32 cellular contexts compared by ENCODE assay signal in genomic region chr2:98492441-98492840, GRCh38. TPM values are rescaled to one million over a fixed set of nuclear protein-coding genes. Genes with fewer than 3 reads are reported as not detected.
DNase-seq lines count a peak whose midpoint lies in the region; ATAC-seq and TF ChIP-seq lines count a peak whose summit lies in the region.
"Had no signal": no experiment of that assay in that cellular context is flagged by ENCODE, and none has a peak within 500 bp of the region (broad histone marks: within the 10 kb centered on the region; RNA-seq: fewer than 3 reads in every experiment).

No MANE protein-coding gene starts in this region.

- TF ChIP-seq EP300 in transverse colon (IDR thresholded peaks at IDR 0.05; ENCODE audit: low read depth) = no peak

- in situ Hi-C loops in transverse colon (cut with MboI; ENCODE audit: low pct_ligation_motif_present in 1 of 4, low pct_unique_long_range_greater_than_20kb in 1 of 4, low sequenced_read_pairs in 3 of 4) = no loop called here

- no peaks in the 10 kb centered on the region for H3K27me3 ChIP-seq in transverse colon
- H3K27me3 ChIP-seq: colonic mucosa, esophagus squamous epithelium, SJCRH30, tibial nerve had no signal

- no peak overlapping the region for H3K27ac ChIP-seq in transverse colon
- H3K27ac ChIP-seq: colonic mucosa, esophagus squamous epithelium, GM23248, KMS-11, SJCRH30, tibial nerve had no signal

- H3K4me1 ChIP-seq in transverse colon = peaks cover 7 to 29% (median 9%) of the 10 kb centered on the region in 4 donors
- H3K4me1 ChIP-seq: SJCRH30 had no signal

- no peak for DNase-seq in activated CD4-positive, alpha-beta T cell treated with anti-CD3 and anti-CD28 coated beads, Interleukin-2, amount 10 ng/mL, durations not matched to agents 24 days and 14 days
- DNase-seq in activated CD4-positive, alpha-beta T cell treated with anti-CD3 and anti-CD28 coated beads for 4 hours = no peak
- DNase-seq in CD14-positive monocyte (ENCODE audit: low spot score) = no peak
- DNase-seq in nephron progenitor cell = no peak
- no peak for DNase-seq in transverse colon
- DNase-seq in globus pallidus (ENCODE audit: low spot score) = no peak
- no peak for DNase-seq in osteocyte (ENCODE audit: extremely low spot score, unreplicated experiment)
- DNase-seq: activated T-cell treated with anti-CD3 and anti-CD28 coated beads, Interleukin-2, amount 50 U/mL, for 4 hours; colonic mucosa; EL; endodermal cell; esophagus squamous epithelium; GM23248; HFFc6; kidney; MV-4-11; NCI-H1694; NCI-H2171 treated with DMSO at 0.1 percent for 48 hours; NCI-H82; occipital lobe; OCI-M1; retina; SJCRH30; stimulated activated CD4-positive, alpha-beta T cell treated with anti-CD3 and anti-CD28 coated beads, Interleukin-12 subunit alpha, Interleukin-12 subunit beta, amount 100 ng/mL, for 4 hours; stimulated activated CD4-positive, alpha-beta T cell treated with anti-CD3 and anti-CD28 coated beads, Interleukin-4, amount 100 ng/mL, for 4 hours; stimulated activated naive CD8-positive, alpha-beta T cell treated with anti-CD3 and anti-CD28 coated beads, Interleukin-15, amount 100 ng/mL, for 72 hours; T-helper 1 cell had no signal

- 76 to 100% methylated on average over 1 to 3 of the region's 3 CpGs for WGBS in transverse colon (ENCODE audit: low coverage in 1 of 2), 2 donors

- TF ChIP-seq POLR2A in transverse colon (IDR thresholded peaks at IDR 0.05) = no peak

- H3K4me1 Mint-ChIP-seq in activated CD4-positive, alpha-beta T cell treated with anti-CD3 and anti-CD28 coated beads, Interleukin-2, amount 10 ng/mL, durations not matched to agents 24 days and 14 days = peaks cover 36% of the 10 kb centered on the region
- H3K4me1 Mint-ChIP-seq in CD14-positive monocyte = peaks cover 43% of the 10 kb centered on the region
- peaks cover 29% of the 10 kb centered on the region for H3K4me1 Mint-ChIP-seq in activated T-helper 17 cell treated with anti-CD3 and anti-CD28 coated beads, Interleukin-2, amount 50 U/mL, for 72 hours
- H3K4me1 Mint-ChIP-seq in nephron progenitor cell = peaks cover 7% of the 10 kb centered on the region
- peaks cover 14% of the 10 kb centered on the region for H3K4me1 Mint-ChIP-seq in osteocyte (ENCODE audit: unreplicated experiment)

- TF ChIP-seq CTCF in CD14-positive monocyte (IDR thresholded peaks at IDR 0.05) (no peak), nephron progenitor cell (IDR thresholded peaks at IDR 0.05) (no peak), transverse colon (IDR thresholded peaks at IDR 0.05) (no peak), osteocyte (IDR thresholded peaks at IDR 0.05) (no peak)

- H3K27me3 Mint-ChIP-seq in activated CD4-positive, alpha-beta T cell treated with anti-CD3 and anti-CD28 coated beads, Interleukin-2, amount 10 ng/mL, durations not matched to agents 24 days and 14 days = no peaks in the 10 kb centered on the region
- no peaks in the 10 kb centered on the region for H3K27me3 Mint-ChIP-seq in CD14-positive monocyte (ENCODE audit: low read depth in 3 of 3)
- H3K27me3 Mint-ChIP-seq in activated T-helper 17 cell treated with anti-CD3 and anti-CD28 coated beads, Interleukin-2, amount 50 U/mL, for 72 hours = no peaks in the 10 kb centered on the region
- peaks cover 2% of the 10 kb centered on the region for H3K27me3 Mint-ChIP-seq in nephron progenitor cell (ENCODE audit: low read depth, poor library complexity)
- H3K27me3 Mint-ChIP-seq in osteocyte (ENCODE audit: unreplicated experiment) = no peaks in the 10 kb centered on the region
- H3K27me3 Mint-ChIP-seq: B cell; brain; stimulated activated naive CD8-positive, alpha-beta T cell treated with anti-CD3 and anti-CD28 coated beads, Interleukin-15, amount 100 ng/mL, for 72 hours had no signal

- peak; percentile 56 for ATAC-seq in activated T-helper 17 cell treated with anti-CD3 and anti-CD28 coated beads, Interleukin-2, amount 50 U/mL, for 72 hours (replicated peaks)
- ATAC-seq: activated T-cell treated with anti-CD3 and anti-CD28 coated beads, Interleukin-2, amount 50 U/mL, for 4 hours; stimulated activated naive CD8-positive, alpha-beta T cell treated with anti-CD3 and anti-CD28 coated beads, Interleukin-15, amount 100 ng/mL, for 72 hours had no signal

- intact Hi-C loops in activated CD4-positive, alpha-beta T cell treated with anti-CD3 and anti-CD28 coated beads, Interleukin-2, amount 10 ng/mL, durations not matched to agents 24 days and 14 days (cut with micrococcal nuclease) = no loop called here
- intact Hi-C loops in CD14-positive monocyte (cut with micrococcal nuclease) = no loop called here
- intact Hi-C loops in transverse colon (cut with DNase I; ENCODE audit: low total_unique reads) = no loop called here

- H3K4me3 Mint-ChIP-seq in activated CD4-positive, alpha-beta T cell treated with anti-CD3 and anti-CD28 coated beads, Interleukin-2, amount 10 ng/mL, durations not matched to agents 24 days and 14 days = no peak overlapping the region
- H3K4me3 Mint-ChIP-seq in CD14-positive monocyte (no peak overlapping the region), nephron progenitor cell (no peak overlapping the region), osteocyte (ENCODE audit: unreplicated experiment) (no peak overlapping the region)
- no peak overlapping the region for H3K4me3 Mint-ChIP-seq in activated T-helper 17 cell treated with anti-CD3 and anti-CD28 coated beads, Interleukin-2, amount 50 U/mL, for 72 hours
- H3K4me3 Mint-ChIP-seq: activated T-cell treated with anti-CD3 and anti-CD28 coated beads, Interleukin-2, amount 50 U/mL, for 4 hours; B cell; brain; endodermal cell; HFFc6; stimulated activated naive CD8-positive, alpha-beta T cell treated with anti-CD3 and anti-CD28 coated beads, Interleukin-15, amount 100 ng/mL, for 72 hours had no signal

- H3K4me3 ChIP-seq in transverse colon = no peak overlapping the region
- H3K4me3 ChIP-seq: colonic mucosa, esophagus squamous epithelium, GM23248, SJCRH30, tibial nerve had no signal

- peaks cover 65% of the 10 kb centered on the region for H3K36me3 Mint-ChIP-seq in activated CD4-positive, alpha-beta T cell treated with anti-CD3 and anti-CD28 coated beads, Interleukin-2, amount 10 ng/mL, durations not matched to agents 24 days and 14 days (ENCODE audit: low read depth)
- H3K36me3 Mint-ChIP-seq in CD14-positive monocyte (peaks cover 38 to 53% of the 10 kb centered on the region in 2 donors), nephron progenitor cell (ENCODE audit: low read depth) (peaks cover 54% of the 10 kb centered on the region), osteocyte (ENCODE audit: unreplicated experiment) (no peaks in the 10 kb centered on the region)
- H3K36me3 Mint-ChIP-seq in activated T-helper 17 cell treated with anti-CD3 and anti-CD28 coated beads, Interleukin-2, amount 50 U/mL, for 72 hours (ENCODE audit: low read depth) = peaks cover 12% of the 10 kb centered on the region

- peak overlapping the region; percentile 69 for H3K27ac Mint-ChIP-seq in activated CD4-positive, alpha-beta T cell treated with anti-CD3 and anti-CD28 coated beads, Interleukin-2, amount 10 ng/mL, durations not matched to agents 24 days and 14 days
- peak overlapping the region in 5 of 7 donors; percentile 25 to 80 (median 58) for H3K27ac Mint-ChIP-seq in CD14-positive monocyte
- H3K27ac Mint-ChIP-seq in activated T-helper 17 cell treated with anti-CD3 and anti-CD28 coated beads, Interleukin-2, amount 50 U/mL, for 72 hours = no peak overlapping the region
- H3K27ac Mint-ChIP-seq in nephron progenitor cell = peak overlapping the region; percentile 20
- no peak overlapping the region for H3K27ac Mint-ChIP-seq in osteocyte (ENCODE audit: unreplicated experiment)
- H3K27ac Mint-ChIP-seq: B cell, endodermal cell, HFFc6 had no signal

- H3K36me3 ChIP-seq in transverse colon = no peaks in the 10 kb centered on the region
- H3K36me3 ChIP-seq: colonic mucosa, esophagus squamous epithelium, SJCRH30, tibial nerve had no signal

- no peaks in the 10 kb centered on the region for H3K9me3 ChIP-seq in transverse colon
- H3K9me3 ChIP-seq: colonic mucosa, esophagus squamous epithelium, tibial nerve had no signal

- H3K9me3 Mint-ChIP-seq in activated CD4-positive, alpha-beta T cell treated with anti-CD3 and anti-CD28 coated beads, Interleukin-2, amount 10 ng/mL, durations not matched to agents 24 days and 14 days = peaks cover 4% of the 10 kb centered on the region
- H3K9me3 Mint-ChIP-seq in CD14-positive monocyte (peaks cover 1 to 13% (median 8%) of the 10 kb centered on the region in 7 donors), nephron progenitor cell (peaks cover 34% of the 10 kb centered on the region), osteocyte (ENCODE audit: unreplicated experiment) (no peaks in the 10 kb centered on the region)
- no peaks in the 10 kb centered on the region for H3K9me3 Mint-ChIP-seq in activated T-helper 17 cell treated with anti-CD3 and anti-CD28 coated beads, Interleukin-2, amount 50 U/mL, for 72 hours
- H3K9me3 Mint-ChIP-seq: HFFc6 had no signal

RNA-seq across cellular contexts. Expression of gene INPP4A, which starts 47.8 kb away (rescaled TPM):
- 40.2 and 45.0 TPM in 2 replicates for total RNA-seq in activated CD4-positive, alpha-beta T cell treated with anti-CD3 and anti-CD28 coated beads, Interleukin-2, amount 10 ng/mL, durations not matched to agents 24 days and 14 days
- 10 to 100 TPM; 13.7 to 20.7 TPM for polyA plus RNA-seq in CD14-positive monocyte
- total RNA-seq in activated T-helper 17 cell treated with anti-CD3 and anti-CD28 coated beads, Interleukin-2, amount 50 U/mL, for 72 hours = 10 to 100 TPM; 66.4 to 74.8 TPM
- total RNA-seq in transverse colon (10 to 100 TPM; 22.8 to 35.8 (median 25.4) TPM), osteocyte (31.4 and 31.5 TPM in 2 replicates)

Comparison
In these comparisons a context has a peak if more than half of its experiments do, and no peak if none do; other contexts are left out.
1. H3K27ac Mint-ChIP-seq: peak in activated CD4-positive, alpha-beta T cell treated with anti-CD3 and anti-CD28 coated beads, Interleukin-2, amount 10 ng/mL, durations not matched to agents 24 days and 14 days (single experiment), CD14-positive monocyte (5 of 7) and nephron progenitor cell (single experiment); none in activated T-helper 17 cell treated with anti-CD3 and anti-CD28 coated beads, Interleukin-2, amount 50 U/mL, for 72 hours (single experiment) and osteocyte (single experiment).